Comparison of ENCODE assay signal across 15 cellular contexts in the genomic region with DNA sequence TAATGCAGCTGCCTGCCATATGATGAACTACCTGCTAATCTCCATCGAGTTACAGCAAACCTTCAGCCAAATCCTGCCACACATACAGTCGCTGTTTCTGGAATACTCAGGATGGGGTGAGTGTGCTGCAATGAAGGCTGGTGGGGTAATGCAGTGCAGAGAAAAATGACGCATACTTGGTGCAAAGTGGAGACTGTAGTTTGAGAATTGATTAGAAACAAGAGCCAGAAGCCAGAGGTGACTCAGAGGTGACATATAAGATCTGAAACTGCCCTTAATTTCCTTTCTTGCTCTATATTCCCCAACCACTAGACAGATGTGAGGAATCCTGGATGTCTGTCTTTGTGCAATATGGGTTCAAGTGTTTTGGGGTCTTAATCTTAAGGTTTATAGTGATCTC. TPM values are rescaled to one million over a fixed set of nuclear protein-coding genes. Genes with fewer than 3 reads are reported as not detected.
"Had no signal": no experiment of that assay in that cellular context is flagged by ENCODE, and none has a peak within 500 bp of the region (broad histone marks: within the 10 kb centered on the region; RNA-seq: fewer than 3 reads in every experiment).

No MANE protein-coding gene starts in this region.

- ATAC-seq: upper lobe of right lung had no signal

- H3K27ac Mint-ChIP-seq: activated T-helper 1 cell treated with anti-CD3 and anti-CD28 coated beads, Interleukin-12 subunit alpha, Interleukin-12 subunit beta, Interleukin-2, Interleukin-4 antibody, amounts not matched to agents 30 ng/mL and 10 ng/mL and 1 ng/mL, durations not matched to agents 14 hours and 24 hours and 36 hours had no signal

- H3K4me1 ChIP-seq: colonic mucosa, suprapubic skin, upper lobe of right lung had no signal

- H3K9me3 ChIP-seq: colonic mucosa, suprapubic skin, upper lobe of right lung had no signal

- DNase-seq: activated CD4-positive, alpha-beta T cell treated with anti-CD3 and anti-CD28 coated beads for 48 hours; activated naive CD4-positive, alpha-beta T cell treated with Interleukin-2 at 50 U/mL for 16 hours; colonic mucosa; hippocampal formation; stimulated activated CD4-positive, alpha-beta T cell treated with anti-CD3 and anti-CD28 coated beads, Interleukin-2, amount 100 ng/mL, for 48 hours; stimulated activated naive CD4-positive, alpha-beta T cell treated with Interleukin-2 at 50 U/mL for 16 hours; T1000; upper lobe of right lung had no signal

- H3K9me3 Mint-ChIP-seq: activated T-helper 1 cell treated with anti-CD3 and anti-CD28 coated beads, Interleukin-12 subunit alpha, Interleukin-12 subunit beta, Interleukin-2, Interleukin-4 antibody, amounts not matched to agents 30 ng/mL and 10 ng/mL and 1 ng/mL, durations not matched to agents 14 hours and 24 hours and 36 hours had no signal

- H3K4me3 Mint-ChIP-seq: activated T-helper 1 cell treated with anti-CD3 and anti-CD28 coated beads, Interleukin-12 subunit alpha, Interleukin-12 subunit beta, Interleukin-2, Interleukin-4 antibody, amounts not matched to agents 30 ng/mL and 10 ng/mL and 1 ng/mL, durations not matched to agents 14 hours and 24 hours and 36 hours had no signal

- H3K4me3 ChIP-seq: colonic mucosa, suprapubic skin, upper lobe of right lung had no signal

- H3K27ac ChIP-seq: colonic mucosa, suprapubic skin, upper lobe of right lung, VCaP had no signal

- H3K36me3 ChIP-seq: colonic mucosa, suprapubic skin, upper lobe of right lung had no signal

- H3K27me3 ChIP-seq: colonic mucosa, suprapubic skin, upper lobe of right lung had no signal

RNA-seq across cellular contexts. Expression of gene C4orf54, which starts 22.0 kb away (rescaled TPM):
- total RNA-seq: activated T-helper 1 cell treated with anti-CD3 and anti-CD28 coated beads, Interleukin-12 subunit alpha, Interleukin-12 subunit beta, Interleukin-2, Interleukin-4 antibody, amounts not matched to agents 30 ng/mL and 10 ng/mL and 1 ng/mL, durations not matched to agents 14 hours and 24 hours and 36 hours; astrocyte; kidney epithelial cell; osteocyte; suprapubic skin; upper lobe of right lung had no signal
- polyA plus RNA-seq: neural cell had no signal
